Comparison of ENCODE assay signal across 8 cellular contexts in the genomic region with DNA sequence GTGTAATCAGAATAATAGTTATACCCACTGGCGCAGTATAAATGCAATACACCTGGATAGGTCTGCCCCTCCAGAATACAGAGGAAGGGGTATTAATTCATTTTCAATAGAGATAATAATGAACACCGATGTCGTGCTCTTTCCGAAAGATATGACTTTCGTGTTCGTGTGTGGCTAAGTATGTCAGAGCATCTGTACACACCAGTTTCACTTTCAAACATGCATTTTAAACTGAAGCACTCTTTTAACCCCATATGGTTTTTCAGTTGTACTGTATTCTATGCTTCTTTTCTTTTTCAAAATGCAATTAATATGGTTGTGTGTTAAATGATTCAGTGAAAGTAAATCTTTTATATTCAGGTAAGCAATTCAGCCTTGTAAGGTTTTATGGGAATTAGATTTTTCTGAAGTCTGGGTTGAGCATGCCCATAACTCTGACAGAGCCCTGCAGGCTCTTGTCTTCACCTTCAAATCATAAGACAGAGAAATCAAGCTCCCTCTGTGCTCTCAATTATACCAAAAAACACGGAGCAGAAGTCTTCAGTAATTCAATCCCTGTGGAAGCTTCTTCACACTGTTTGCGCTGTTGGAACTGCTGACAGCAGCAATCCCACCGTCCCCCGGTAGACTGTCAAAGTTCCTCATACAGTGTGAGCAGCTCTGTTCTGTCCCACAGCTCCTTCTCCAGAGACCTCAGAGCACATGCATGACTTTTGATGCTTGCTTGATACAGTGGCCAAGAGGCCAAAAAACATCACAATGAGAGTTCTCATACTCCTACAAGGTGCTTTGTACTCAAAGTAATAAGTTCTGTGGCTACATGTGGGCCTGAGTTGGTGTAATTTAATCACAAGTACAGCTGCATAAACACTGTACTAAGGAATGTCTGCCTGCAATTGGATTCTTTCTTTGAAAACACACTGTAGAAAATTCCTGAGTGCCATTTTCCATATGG.
A peak's percentile ranks its signal among the peaks of the same experiment; 100 is the strongest.
DNase-seq lines count a peak whose midpoint lies in the region; ATAC-seq and TF ChIP-seq lines count a peak whose summit lies in the region.

No MANE protein-coding gene starts in this region.

- H3K27ac ChIP-seq in duodenal mucosa (ENCODE audit: low read depth, low read length) (no peak overlapping the region), osteoblast (ENCODE audit: low read depth, low read length) (peak overlapping the region; percentile 66), foreskin keratinocyte (no peak overlapping the region)

- H3K36me3 ChIP-seq in duodenal mucosa (ENCODE audit: control insufficient read depth in 1 of 2, insufficient read depth in 2 of 2, low read length in 2 of 2) (no peaks in the 10 kb centered on the region), osteoblast (ENCODE audit: insufficient read depth, low read length) (no peaks in the 10 kb centered on the region)

- H3K9me3 ChIP-seq in duodenal mucosa (ENCODE audit: control insufficient read depth in 1 of 2, low read length in 2 of 2) (no peaks in the 10 kb centered on the region), osteoblast (ENCODE audit: low read depth, low read length) (no peaks in the 10 kb centered on the region)

- no peaks in the 10 kb centered on the region for H4K20me1 ChIP-seq in osteoblast (ENCODE audit: insufficient read depth, low read length)

- H3K4me3 ChIP-seq in NB4 (ENCODE audit: low read depth, low read length) (peak overlapping the region; percentile 11), duodenal mucosa (ENCODE audit: low read depth in 1 of 2, low read length in 2 of 2) (peak overlapping the region; percentile 41 to 56), osteoblast (ENCODE audit: insufficient read depth, low read length) (peak overlapping the region; percentile 68)

- H3K9ac ChIP-seq in duodenal mucosa (ENCODE audit: low read depth in 1 of 2, low read length in 2 of 2) = no peak overlapping the region

- H3K4me1 ChIP-seq in duodenal mucosa (ENCODE audit: control insufficient read depth in 1 of 2, insufficient read depth in 2 of 2, low read length in 2 of 2) (peaks cover 0 to 5% of the 10 kb centered on the region in 2 donors), osteoblast (ENCODE audit: insufficient read depth, low read length) (peaks cover 26% of the 10 kb centered on the region), foreskin keratinocyte (no peaks in the 10 kb centered on the region)

- DNase-seq in NB4 (ENCODE audit: low read depth) (peak; percentile 1), osteoblast (ENCODE audit: insufficient read length, low spot score, missing footprints) (no peak), NCI-H526 (lab: John Stamatoyannopoulos, UW) (no peak), foreskin keratinocyte (no peak)
- no peak for DNase-seq in activated CD4-positive, alpha-beta T cell treated with anti-CD3 and anti-CD28 coated beads for 48 hours

- H3K27me3 ChIP-seq in duodenal mucosa (ENCODE audit: control insufficient read depth in 1 of 2, insufficient read depth in 2 of 2, low read length in 2 of 2) = no peaks in the 10 kb centered on the region
- H3K27me3 ChIP-seq in osteoblast (ENCODE audit: insufficient read depth, low read length) = no peaks in the 10 kb centered on the region
- H3K27me3 ChIP-seq in foreskin keratinocyte = no peaks in the 10 kb centered on the region

- TF ChIP-seq POLR2A in NB4 (IDR thresholded peaks at IDR 0.05; ENCODE audit: extremely low read depth, insufficient read length) = no peak

- TF ChIP-seq CTCF in NB4 (IDR thresholded peaks at IDR 0.05; ENCODE audit: low read depth, low read length) = no peak
- TF ChIP-seq CTCF in osteoblast (IDR thresholded peaks at IDR 0.05; ENCODE audit: extremely low read depth, low read depth, low read length) = no peak
- no peak for TF ChIP-seq CTCF in foreskin keratinocyte (conservative IDR thresholded peaks at IDR 0.05)

- no peaks in the 10 kb centered on the region for H3K79me2 ChIP-seq in osteoblast (ENCODE audit: insufficient read depth, low read length)

- peak overlapping the region; percentile 85 for H2AFZ ChIP-seq in osteoblast (ENCODE audit: low read length)

- H3K4me2 ChIP-seq in osteoblast (ENCODE audit: insufficient read depth, low read length) = peak overlapping the region; percentile 87

- peak; percentile 93 for ATAC-seq in GM18499 (IDR thresholded peaks at IDR 0.05; ENCODE audit: insufficient read depth, unreplicated experiment)
- peak; percentile 88 for ATAC-seq in GM21737 (IDR thresholded peaks at IDR 0.05; ENCODE audit: unreplicated experiment)
- ATAC-seq in foreskin keratinocyte = no peak

Comparison
In these comparisons a context has a peak if more than half of its experiments do, and no peak if none do; other contexts are left out.
1. H3K4me3 ChIP-seq: peak in every context shown above with its lines; median percentile 68 in osteoblast; 48 in duodenal mucosa; 11 in NB4.